ENCODE assay signal across 10 cellular contexts in genomic region chr12:77122236-77122635, GRCh38. TPM values are rescaled to one million over a fixed set of nuclear protein-coding genes. Genes with fewer than 3 reads are reported as not detected.
DNase-seq lines count a peak whose midpoint lies in the region; TF ChIP-seq lines count a peak whose summit lies in the region.
"Had no signal": no experiment of that assay in that cellular context is flagged by ENCODE, and none has a peak within 500 bp of the region (broad histone marks: within the 10 kb centered on the region; RNA-seq: fewer than 3 reads in every experiment).

No MANE protein-coding gene starts in this region.

- intact Hi-C loops in mammary epithelial cell (cut with micrococcal nuclease): loop anchor here (1.0 to 2.0 kb wide), 3 partner anchors 20 to 67 kb away; no protein-coding TSS in a partner anchor

- BruUV-seq in mammary epithelial cell (replicated peaks; lab: Mats Ljungman, UMichigan): no TSS peak

- H3K9me3 ChIP-seq in mammary epithelial cell (replicated peaks; ENCODE audit: insufficient read depth, low read length): no peaks in the 10 kb centered on the region
- H3K9me3 ChIP-seq: thoracic aorta had no signal

- H3K79me2 ChIP-seq in mammary epithelial cell (ENCODE audit: insufficient read depth, low read length): no peaks in the 10 kb centered on the region

- no peaks in the 10 kb centered on the region for H3K36me3 ChIP-seq in mammary epithelial cell (ENCODE audit: insufficient read depth, low read length)
- H3K36me3 ChIP-seq: thoracic aorta had no signal

- no peaks in the 10 kb centered on the region for H3K27me3 ChIP-seq in mammary epithelial cell (ENCODE audit: insufficient read depth, low read length)

- H4K20me1 ChIP-seq in mammary epithelial cell (ENCODE audit: insufficient read depth, low read length): no peaks in the 10 kb centered on the region

- H3K4me2 ChIP-seq in mammary epithelial cell (ENCODE audit: insufficient read depth, low read depth, low read length): peak overlapping the region; percentile 57

- peak overlapping the region; percentile 31 for H2AFZ ChIP-seq in mammary epithelial cell (ENCODE audit: low read depth, low read length)

- in situ Hi-C loops in mammary epithelial cell (cut with MboI; ENCODE audit: low sequenced_read_pairs in 2 of 2): loop anchor here in 1 of 2 donors (5.0 kb wide), 1 partner anchor 55 kb away; the partner anchor contains the start of gene E2F7

- WGBS in mammary epithelial cell (ENCODE audit: low coverage, missing lambda C conversion rate): 0% methylated on average over 4 of the region's 4 CpGs

- peaks cover 39% of the 10 kb centered on the region for H3K4me1 ChIP-seq in mammary epithelial cell (ENCODE audit: insufficient read depth, low read length)

- no peak overlapping the region for H3K4me3 ChIP-seq in mammary epithelial cell (replicated peaks in 1 of 3; ENCODE audit: insufficient read depth in 1 of 3, low read depth in 2 of 3, low read length in 3 of 3)
- H3K4me3 ChIP-seq: thoracic aorta had no signal

- TF ChIP-seq POLR2A in erythroblast (IDR thresholded peaks at IDR 0.05; ENCODE audit: low read length): no peak

- dilution Hi-C loops in mammary epithelial cell (cut with HindIII; ENCODE audit: low sequenced_read_pairs): no loop called here

- TF ChIP-seq CTCF in AG09319 (IDR thresholded peaks at IDR 0.05; ENCODE audit: low read depth, low read length) (no peak), mammary epithelial cell (conservative IDR thresholded peaks at IDR 0.05 in 1 of 2, IDR thresholded peaks at IDR 0.05 in 1 of 2; ENCODE audit: extremely low read depth in 1 of 2, insufficient read depth in 1 of 2, low read depth in 1 of 2, low read length in 2 of 2) (no peak)

- H3K27ac ChIP-seq in mammary epithelial cell (ENCODE audit: insufficient read depth, low read depth, low read length): peak overlapping the region; percentile 92
- H3K27ac ChIP-seq: thoracic aorta had no signal

- CTCF ChIA-PET in mammary epithelial cell (lab: Charles Lee; ENCODE audit: low non-redundant PET): no interaction called here
- CTCF ChIA-PET in HEK293T (lab: Yijun Ruan, JAX): no interaction called here

- no peak overlapping the region for H3K9ac ChIP-seq in mammary epithelial cell (ENCODE audit: insufficient read depth, low read length)

- POLR2A ChIA-PET in HEK293T (lab: Yijun Ruan, JAX): no interaction called here

- peak; percentile 75 for DNase-seq in AG09319 (ENCODE audit: extremely low read depth, low read depth)
- DNase-seq in LHCN-M2 (ENCODE audit: low read depth): peak; percentile 96
- DNase-seq in mammary epithelial cell: peak; percentile 92
- DNase-seq in kidney tubule cell (ENCODE audit: low spot score): peak; percentile 96
- DNase-seq in HEK293T (ENCODE audit: extremely low spot score): no peak
- DNase-seq in GM19238 (ENCODE audit: insufficient read length, low spot score): no peak
- no peak for DNase-seq in erythroblast (lab: John Stamatoyannopoulos, UW)
- no peak for DNase-seq in activated naive CD4-positive, alpha-beta T cell treated with anti-CD3 and anti-CD28 coated beads, Interleukin-2, amount 50 U/mL, for 16 hours
- DNase-seq: activated T-cell treated with anti-CD3 and anti-CD28 coated beads, Interleukin-2, amount 50 U/mL, for 1 hour had no signal

TF ChIP-seq in HEK293T, 16 proteins besides CTCF, POLR2A, EP300 and RAD21:
- TF ChIP-seq BHLHE40 (IDR thresholded peaks at IDR 0.05; ENCODE audit: borderline replicate concordance): no peak
- no peak for TF ChIP-seq FOXA1 (IDR thresholded peaks at IDR 0.05)
- no peak for TF ChIP-seq TARDBP (IDR thresholded peaks at IDR 0.05)
- no peak for TF ChIP-seq L3MBTL2 (conservative IDR thresholded peaks at IDR 0.05)
- no peak for TF ChIP-seq ZNF384 (IDR thresholded peaks at IDR 0.05)
- no peak for TF ChIP-seq SP1 (IDR thresholded peaks at IDR 0.05)
- no peak for TF ChIP-seq CTBP1 (IDR thresholded peaks at IDR 0.05; ENCODE audit: borderline replicate concordance)
- TF ChIP-seq ELF4 (IDR thresholded peaks at IDR 0.05): no peak
- TF ChIP-seq SUZ12 (IDR thresholded peaks at IDR 0.05): no peak
- TF ChIP-seq NFRKB (IDR thresholded peaks at IDR 0.05): no peak

RNA-seq across cellular contexts. Expression of gene E2F7, which starts 56.9 kb away (rescaled TPM):
- 18.0 and 20.6 TPM in 2 replicates for total RNA-seq in LHCN-M2 (2014; rRNA removed)
- polyA plus RNA-seq in LHCN-M2 (2012): 5.4 TPM
- 10 to 100 TPM in 1 of 2 donors, 1 to 10 TPM in 1; 5.7 to 35.4 TPM for total RNA-seq in mammary epithelial cell
- 11.9 TPM for polyA plus RNA-seq in mammary epithelial cell
- 18.5 TPM for polyA minus RNA-seq in mammary epithelial cell
- total RNA-seq: thoracic aorta had no signal

Comparison
In these comparisons a context has a peak if more than half of its experiments do, and no peak if none do; other contexts are left out.
1. DNase-seq: peak in AG09319 (single experiment), LHCN-M2 (single experiment), mammary epithelial cell (single experiment) and kidney tubule cell (single experiment); none in HEK293T (single experiment), GM19238 (single experiment), erythroblast (0 of 2) and activated naive CD4-positive, alpha-beta T cell treated with anti-CD3 and anti-CD28 coated beads, Interleukin-2, amount 50 U/mL, for 16 hours (single experiment).